ENCODE assay signal across 1 cellular context in the genomic region with DNA sequence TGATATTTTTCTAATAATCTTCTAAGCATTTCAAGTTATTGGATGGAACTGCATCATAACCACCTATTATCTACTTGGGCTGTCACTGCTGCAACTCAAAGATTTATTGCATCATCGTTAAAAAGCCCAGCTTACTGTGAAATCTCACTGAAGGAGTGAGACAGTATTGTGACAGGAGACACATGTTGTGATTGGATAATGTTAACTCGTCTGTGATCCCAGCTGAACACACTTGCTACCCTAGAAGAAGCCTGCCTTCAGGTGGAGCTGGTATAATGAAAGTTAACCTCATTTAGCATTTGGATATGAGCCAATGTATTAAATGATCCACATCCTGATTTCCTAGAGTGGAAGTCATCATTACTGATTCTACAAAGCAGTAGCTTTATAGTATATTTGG.
TF ChIP-seq lines count a peak whose summit lies in the region.

No MANE protein-coding gene starts in this region.

TF ChIP-seq in HEK293, 187 proteins besides CTCF, POLR2A, EP300 and RAD21 (continued from another document):
- TF ChIP-seq ZNF658 (tag by site-specific recombination; IDR thresholded peaks at IDR 0.05) (no peak), TCF7L2 (IDR thresholded peaks at IDR 0.05; ENCODE audit: borderline replicate concordance, low read depth, low read length) (no peak), KLF9 (tag by site-specific recombination; IDR thresholded peaks at IDR 0.05; ENCODE audit: low read depth) (no peak), ZNF660 (tag by site-specific recombination; IDR thresholded peaks at IDR 0.05) (0 out of 2 replicates have a peak, but pooled peaks have one; percentile 59), SCRT2 (tag by site-specific recombination; IDR thresholded peaks at IDR 0.05) (no peak), ZNF366 (tag by site-specific recombination; conservative IDR thresholded peaks at IDR 0.05) (peak; percentile 42; the same call in 1 of the 2 replicates), ZNF610 (tag by site-specific recombination; IDR thresholded peaks at IDR 0.05; ENCODE audit: borderline replicate concordance) (peak; percentile 58; the same call in 1 of the 2 replicates), ZNF558 (tag by site-specific recombination; IDR thresholded peaks at IDR 0.05) (peak; percentile 67; the same call in 1 of the 2 replicates), ZNF350 (tag by site-specific recombination; IDR thresholded peaks at IDR 0.05) (peak; percentile 50; the same call in 1 of the 2 replicates), ZFP69B (tag by site-specific recombination; IDR thresholded peaks at IDR 0.05) (0 out of 2 replicates have a peak, but pooled peaks have one; percentile 42), ZEB2 (tag by site-specific recombination; IDR thresholded peaks at IDR 0.05) (peak; percentile 63), ZNF529 (tag by site-specific recombination; IDR thresholded peaks at IDR 0.05; ENCODE audit: insufficient replicate concordance) (no peak), WT1 (tag by site-specific recombination; IDR thresholded peaks at IDR 0.05) (no peak)
- TF ChIP-seq, protein P1, sequence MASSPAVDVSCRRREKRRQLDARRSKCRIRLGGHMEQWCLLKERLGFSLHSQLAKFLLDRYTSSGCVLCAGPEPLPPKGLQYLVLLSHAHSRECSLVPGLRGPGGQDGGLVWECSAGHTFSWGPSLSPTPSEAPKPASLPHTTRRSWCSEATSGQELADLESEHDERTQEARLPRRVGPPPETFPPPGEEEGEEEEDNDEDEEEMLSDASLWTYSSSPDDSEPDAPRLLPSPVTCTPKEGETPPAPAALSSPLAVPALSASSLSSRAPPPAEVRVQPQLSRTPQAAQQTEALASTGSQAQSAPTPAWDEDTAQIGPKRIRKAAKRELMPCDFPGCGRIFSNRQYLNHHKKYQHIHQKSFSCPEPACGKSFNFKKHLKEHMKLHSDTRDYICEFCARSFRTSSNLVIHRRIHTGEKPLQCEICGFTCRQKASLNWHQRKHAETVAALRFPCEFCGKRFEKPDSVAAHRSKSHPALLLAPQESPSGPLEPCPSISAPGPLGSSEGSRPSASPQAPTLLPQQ (tag by site-specific recombination; IDR thresholded peaks at IDR 0.05) = peak; percentile 62
